Comparison of ENCODE assay signal across 27 cellular contexts in genomic region chr3:133600682-133601081, GRCh38.
"Had no signal": no experiment of that assay in that cellular context is flagged by ENCODE, and none has a peak within 500 bp of the region (broad histone marks: within the 10 kb centered on the region; RNA-seq: fewer than 3 reads in every experiment).

No MANE protein-coding gene starts in this region.

- H3K27me3 Mint-ChIP-seq: memory B cell; stimulated activated naive CD8-positive, alpha-beta T cell treated with anti-CD3 and anti-CD28 coated beads, Interleukin-15, amount 100 ng/mL, for 72 hours had no signal

- H3K4me3 ChIP-seq: dorsolateral prefrontal cortex, gastrocnemius medialis, lower lobe of right lung, ovary, smooth muscle cell, suprapubic skin, transverse colon, upper lobe of right lung, vagina had no signal

- H3K4me1 ChIP-seq: gastrocnemius medialis, lower lobe of right lung, suprapubic skin, transverse colon, upper lobe of right lung, vagina had no signal

- H3K9me3 Mint-ChIP-seq: memory B cell; natural killer cell; stimulated activated naive CD8-positive, alpha-beta T cell treated with anti-CD3 and anti-CD28 coated beads, Interleukin-15, amount 100 ng/mL, for 72 hours had no signal

- ATAC-seq: esophagus mucosa; gastrocnemius medialis; left ventricle myocardium superior; lower lobe of right lung; natural killer cell; sciatic nerve; stimulated activated naive CD8-positive, alpha-beta T cell treated with anti-CD3 and anti-CD28 coated beads, Interleukin-15, amount 100 ng/mL, for 72 hours; upper lobe of right lung had no signal

- H3K27ac Mint-ChIP-seq: memory B cell; natural killer cell; stimulated activated naive CD8-positive, alpha-beta T cell treated with anti-CD3 and anti-CD28 coated beads, Interleukin-15, amount 100 ng/mL, for 72 hours had no signal

- H3K4me2 ChIP-seq: smooth muscle cell had no signal

- H3K9me3 ChIP-seq: gastrocnemius medialis, lower lobe of right lung, ovary, suprapubic skin, transverse colon, upper lobe of right lung, vagina had no signal

- H3K4me1 Mint-ChIP-seq: memory B cell, natural killer cell had no signal

- H3K36me3 ChIP-seq: ovary, vagina had no signal

- H3K27ac ChIP-seq: dorsolateral prefrontal cortex, epithelial cell of prostate, gastrocnemius medialis, lower lobe of right lung, ovary, suprapubic skin, transverse colon, upper lobe of right lung, vagina had no signal

- H3K36me3 Mint-ChIP-seq: natural killer cell had no signal

- DNase-seq: dorsolateral prefrontal cortex; effector CD4-positive, alpha-beta T cell; foreskin fibroblast; gastrocnemius medialis; head of caudate nucleus; left ventricle myocardium superior; lower lobe of right lung; natural killer cell; occipital lobe; ovary; retina; stimulated activated CD4-positive, alpha-beta T cell treated with anti-CD3 and anti-CD28 coated beads, Interleukin-12 subunit alpha, Interleukin-12 subunit beta, amount 100 ng/mL, for 4 hours; stimulated activated CD4-positive, alpha-beta T cell treated with anti-CD3 and anti-CD28 coated beads, Interleukin-1b, Interleukin-23, amount 100 ng/mL, for 48 hours; stimulated activated CD4-positive, alpha-beta T cell treated with anti-CD3 and anti-CD28 coated beads, Interleukin-4, amount 100 ng/mL, for 1 hour; stimulated activated CD8-positive, alpha-beta memory T cell treated with anti-CD3 and anti-CD28 coated beads, Interleukin-4, amount 100 ng/mL, for 48 hours; stimulated activated naive CD4-positive, alpha-beta T cell; stimulated activated naive CD8-positive, alpha-beta T cell treated with anti-CD3 and anti-CD28 coated beads, Interleukin-15, amount 100 ng/mL, for 72 hours; transverse colon; upper lobe of right lung had no signal

- H3K4me3 Mint-ChIP-seq: memory B cell; natural killer cell; stimulated activated naive CD8-positive, alpha-beta T cell treated with anti-CD3 and anti-CD28 coated beads, Interleukin-15, amount 100 ng/mL, for 72 hours had no signal

- H3K27me3 ChIP-seq: dorsolateral prefrontal cortex, gastrocnemius medialis, ovary, suprapubic skin, transverse colon, upper lobe of right lung, vagina had no signal

- FAIRE-seq: keratinocyte had no signal
